ENCODE assay signal across 9 cellular contexts in genomic region chr2:1769703-1770422, GRCh38. TPM values are rescaled to one million over a fixed set of nuclear protein-coding genes. Genes with fewer than 3 reads are reported as not detected.
A peak's percentile ranks its signal among the peaks of the same experiment; 100 is the strongest.
DNase-seq lines count a peak whose midpoint lies in the region; ATAC-seq and TF ChIP-seq lines count a peak whose summit lies in the region.
"Had no signal": no experiment of that assay in that cellular context is flagged by ENCODE, and none has a peak within 500 bp of the region (broad histone marks: within the 10 kb centered on the region; RNA-seq: fewer than 3 reads in every experiment).

No MANE protein-coding gene starts in this region.

- TF ChIP-seq CTCF in DOHH2 (IDR thresholded peaks at IDR 0.05; ENCODE audit: low read depth, low read length, poor library complexity, severe bottlenecking) (peak; percentile 85), HFF-Myc (IDR thresholded peaks at IDR 0.05; ENCODE audit: low read depth, low read length, missing control alignments) (peak; percentile 87), neural progenitor cell (IDR thresholded peaks at IDR 0.05) (peak; percentile 97), upper lobe of left lung (IDR thresholded peaks at IDR 0.05) (peak; percentile 56 to 79 (median 65))

- no peak for TF ChIP-seq EP300 in upper lobe of left lung (IDR thresholded peaks at IDR 0.05)

- WGBS in upper lobe of left lung, 2 donors, result 56 to 65% methylated on average over 9 to 13 of the region's 13 CpGs

- no peak overlapping the region for H2AFZ ChIP-seq in neural progenitor cell (replicated peaks)

- H4K20me1 ChIP-seq in DOHH2 (ENCODE audit: control insufficient read depth, insufficient read depth, low read depth, low read length) (no peaks in the 10 kb centered on the region), neural progenitor cell (ENCODE audit: low read depth) (no peaks in the 10 kb centered on the region)

- H3K9me3 Mint-ChIP-seq in activated CD8-positive, alpha-beta memory T cell treated with anti-CD3 and anti-CD28 coated beads, Interleukin-2, amount 10 ng/mL, durations not matched to agents 7 days and 5 days (ENCODE audit: low read depth), result no peaks in the 10 kb centered on the region
- H3K9me3 Mint-ChIP-seq in neural progenitor cell, result peaks cover 5% of the 10 kb centered on the region

- H3K4me3 Mint-ChIP-seq in activated CD8-positive, alpha-beta memory T cell treated with anti-CD3 and anti-CD28 coated beads, Interleukin-2, amount 10 ng/mL, durations not matched to agents 7 days and 5 days, result no peak overlapping the region
- no peak overlapping the region for H3K4me3 Mint-ChIP-seq in neural progenitor cell
- H3K4me3 Mint-ChIP-seq: T-helper 17 cell had no signal

- H3K9me3 ChIP-seq in DOHH2 (ENCODE audit: control insufficient read depth, insufficient read depth, low read length) (no peaks in the 10 kb centered on the region), neural progenitor cell (ENCODE audit: low read depth) (no peaks in the 10 kb centered on the region), upper lobe of left lung (no peaks in the 10 kb centered on the region)

- DNase-seq in HFF-Myc (ENCODE audit: extremely low read depth, low read depth) (peak; percentile 25), NCI-H345 (lab: John Stamatoyannopoulos, UW) (peak; percentile 86), fibroblast of the conjunctiva (ENCODE audit: low read depth) (peak; percentile 36), neural progenitor cell (ENCODE audit: low spot score) (peak; percentile 88), upper lobe of left lung (peak in 1 of 2 donors; percentile 71)
- DNase-seq in activated CD8-positive, alpha-beta memory T cell treated with anti-CD3 and anti-CD28 coated beads, Interleukin-2, amount 10 ng/mL, durations not matched to agents 7 days and 5 days, result peak; percentile 59

- H3K27me3 ChIP-seq in DOHH2 (ENCODE audit: control insufficient read depth, low read length) (no peaks in the 10 kb centered on the region), neural progenitor cell (no peaks in the 10 kb centered on the region), upper lobe of left lung (no peaks in the 10 kb centered on the region)

- H3K4me2 ChIP-seq in DOHH2 (ENCODE audit: low read length), result no peak overlapping the region
- H3K4me2 ChIP-seq in neural progenitor cell, result no peak overlapping the region

- CTCF ChIA-PET in activated CD8-positive, alpha-beta memory T cell treated with anti-CD3 and anti-CD28 coated beads, Interleukin-2, amount 10 ng/mL, durations not matched to agents 7 days and 5 days (lab: Charles Lee), result interaction anchor here (0.8 to 1.7 kb wide), 9 partner anchors 8 to 210 kb away, joined by 3 to 6 read pairs (median 3); no protein-coding TSS in a partner anchor

- no peaks in the 10 kb centered on the region for H3K36me3 Mint-ChIP-seq in activated CD8-positive, alpha-beta memory T cell treated with anti-CD3 and anti-CD28 coated beads, Interleukin-2, amount 10 ng/mL, durations not matched to agents 7 days and 5 days
- peaks cover 2% of the 10 kb centered on the region for H3K36me3 Mint-ChIP-seq in neural progenitor cell

- ATAC-seq in activated CD8-positive, alpha-beta memory T cell treated with anti-CD3 and anti-CD28 coated beads, Interleukin-2, amount 10 ng/mL, durations not matched to agents 7 days and 5 days, result peak; percentile 60
- peak; percentile 44 to 53 for ATAC-seq in upper lobe of left lung (ENCODE audit: low FRiP score in 2 of 2)
- no peak for ATAC-seq in HG02763 (IDR thresholded peaks at IDR 0.05; ENCODE audit: unreplicated experiment)
- ATAC-seq: T-helper 17 cell had no signal

- H3K4me1 ChIP-seq in DOHH2 (ENCODE audit: control insufficient read depth, low read length), result no peaks in the 10 kb centered on the region
- H3K4me1 ChIP-seq in neural progenitor cell, result peaks cover 18% of the 10 kb centered on the region
- peaks cover 0 to 3% (median 0%) of the 10 kb centered on the region in 4 donors for H3K4me1 ChIP-seq in upper lobe of left lung

- H3K79me2 ChIP-seq in DOHH2 (ENCODE audit: control insufficient read depth, low read length) (no peaks in the 10 kb centered on the region), neural progenitor cell (ENCODE audit: low read depth) (no peaks in the 10 kb centered on the region)

- H3K27ac ChIP-seq in DOHH2 (ENCODE audit: low read depth, low read length), result no peak overlapping the region
- no peak overlapping the region for H3K27ac ChIP-seq in neural progenitor cell
- H3K27ac ChIP-seq in upper lobe of left lung, result no peak overlapping the region

- no peaks in the 10 kb centered on the region for H3K36me3 ChIP-seq in DOHH2 (ENCODE audit: control insufficient read depth, low read length)
- H3K36me3 ChIP-seq in neural progenitor cell, result no peaks in the 10 kb centered on the region
- no peaks in the 10 kb centered on the region for H3K36me3 ChIP-seq in upper lobe of left lung

- no peak for TF ChIP-seq POLR2A in upper lobe of left lung (IDR thresholded peaks at IDR 0.05)

- no peaks in the 10 kb centered on the region for H3K9me2 ChIP-seq in DOHH2 (replicated peaks; ENCODE audit: control insufficient read depth, low read length)

- no peaks in the 10 kb centered on the region for H3K27me3 Mint-ChIP-seq in activated CD8-positive, alpha-beta memory T cell treated with anti-CD3 and anti-CD28 coated beads, Interleukin-2, amount 10 ng/mL, durations not matched to agents 7 days and 5 days
- peaks cover 16% of the 10 kb centered on the region for H3K27me3 Mint-ChIP-seq in neural progenitor cell (ENCODE audit: insufficient read depth, low read depth)

- no peak overlapping the region for H3K27ac Mint-ChIP-seq in activated CD8-positive, alpha-beta memory T cell treated with anti-CD3 and anti-CD28 coated beads, Interleukin-2, amount 10 ng/mL, durations not matched to agents 7 days and 5 days
- no peak overlapping the region for H3K27ac Mint-ChIP-seq in neural progenitor cell
- H3K27ac Mint-ChIP-seq: T-helper 17 cell had no signal

- no peak overlapping the region for H3K9ac ChIP-seq in neural progenitor cell

- H3K4me3 ChIP-seq in DOHH2 (ENCODE audit: low read length), result no peak overlapping the region
- H3K4me3 ChIP-seq in HFF-Myc (replicated peaks; ENCODE audit: low read depth, low read length), result no peak overlapping the region
- no peak overlapping the region for H3K4me3 ChIP-seq in neural progenitor cell
- no peak overlapping the region for H3K4me3 ChIP-seq in upper lobe of left lung

- H3K4me1 Mint-ChIP-seq in activated CD8-positive, alpha-beta memory T cell treated with anti-CD3 and anti-CD28 coated beads, Interleukin-2, amount 10 ng/mL, durations not matched to agents 7 days and 5 days, result no peaks in the 10 kb centered on the region
- H3K4me1 Mint-ChIP-seq in neural progenitor cell, result peaks cover 12% of the 10 kb centered on the region

- no peaks in the 10 kb centered on the region for H3F3A ChIP-seq in DOHH2 (ENCODE audit: control insufficient read depth, insufficient read depth)
- H3F3A ChIP-seq in neural progenitor cell (ENCODE audit: low read depth), result peaks cover 8% of the 10 kb centered on the region

RNA-seq across cellular contexts. Expression of gene PXDN, which starts 25.5 kb away (rescaled TPM):
- 1 to 10 TPM; 2.0 to 3.1 TPM for total RNA-seq in activated CD8-positive, alpha-beta memory T cell treated with anti-CD3 and anti-CD28 coated beads, Interleukin-2, amount 10 ng/mL, durations not matched to agents 7 days and 5 days
- total RNA-seq in neural progenitor cell (ENCODE audit: low replicate concordance), result 118 and 128 TPM in 2 replicates
- 10 to 100 TPM; 20.8 to 65.6 (median 38.5) TPM for total RNA-seq in upper lobe of left lung
- total RNA-seq: T-helper 17 cell had no signal

Comparison
In these comparisons a context has a peak if more than half of its experiments do, and no peak if none do; other contexts are left out.
1. RNA of gene PXDN, which starts 25.5 kb away (total RNA-seq): 118 to 128 TPM in neural progenitor cell and 20.8 to 65.6 TPM in upper lobe of left lung; 2.0 to 3.1 TPM in activated CD8-positive, alpha-beta memory T cell treated with anti-CD3 and anti-CD28 coated beads, Interleukin-2, amount 10 ng/mL, durations not matched to agents 7 days and 5 days; every median in the first group is over 4 times any median in the second.
2. Peak in every context shown above with its lines, with median percentiles within 50 percentile points of each other: CTCF ChIP-seq.